Comparison of ENCODE assay signal across 1 cellular context in genomic region chr12:50083301-50083700, GRCh38.
TF ChIP-seq lines count a peak whose summit lies in the region.

No MANE protein-coding gene starts in this region.

TF ChIP-seq in IMR-90, 13 proteins besides CTCF, POLR2A, EP300 and RAD21:
- TF ChIP-seq RFX5 (IDR thresholded peaks at IDR 0.05; ENCODE audit: low read depth, low read length) = no peak
- no peak for TF ChIP-seq MAZ (IDR thresholded peaks at IDR 0.05; ENCODE audit: borderline replicate concordance, low read depth, low read length)
- TF ChIP-seq RCOR1 (IDR thresholded peaks at IDR 0.05; ENCODE audit: insufficient replicate concordance, low read length) = no peak
- TF ChIP-seq FOS (IDR thresholded peaks at IDR 0.05; ENCODE audit: low read depth, low read length) = no peak
- no peak for TF ChIP-seq BHLHE40 (IDR thresholded peaks at IDR 0.05; ENCODE audit: low read depth, low read length)
- TF ChIP-seq MXI1 (IDR thresholded peaks at IDR 0.05; ENCODE audit: borderline replicate concordance, low read depth, low read length) = no peak
- TF ChIP-seq NFE2L2 (IDR thresholded peaks at IDR 0.05; ENCODE audit: low read depth, low read length) = no peak
- no peak for TF ChIP-seq SMC3 (IDR thresholded peaks at IDR 0.05; ENCODE audit: low read depth, low read length)
